ENCODE assay signal across 12 cellular contexts in the genomic region with DNA sequence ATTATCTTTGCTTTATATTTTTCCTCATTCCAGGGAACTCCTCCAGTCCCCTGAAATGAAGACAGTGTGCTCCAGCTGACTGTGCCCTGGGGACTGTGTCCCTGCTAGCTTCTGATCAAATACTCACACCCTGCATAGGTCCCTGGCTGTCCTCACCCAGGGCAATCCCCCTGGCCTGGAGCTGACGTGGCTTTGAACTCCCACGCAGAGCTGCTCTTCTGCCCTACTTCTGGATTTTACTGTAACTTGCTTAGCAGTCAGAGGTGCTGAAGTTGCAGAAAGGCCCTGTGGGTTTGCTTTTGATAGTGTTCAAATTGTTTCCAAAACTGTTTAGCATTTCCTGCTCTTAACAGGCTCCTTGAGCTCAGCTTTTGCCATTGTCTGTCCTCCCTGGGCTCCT.
DNase-seq lines count a peak whose midpoint lies in the region; ATAC-seq, FAIRE-seq and TF ChIP-seq lines count a peak whose summit lies in the region.
"Had no signal": no experiment of that assay in that cellular context is flagged by ENCODE, and none has a peak within 500 bp of the region (broad histone marks: within the 10 kb centered on the region; RNA-seq: fewer than 3 reads in every experiment).

No MANE protein-coding gene starts in this region.

- CTCF ChIA-PET in HepG2 (lab: Yijun Ruan, JAX; ENCODE audit: low intra/inter-chr PET ratio, low total read pairs) = no interaction called here

- H3K4me3 ChIP-seq in right lobe of liver (no peak overlapping the region), HepG2 (replicated peaks in 1 of 3; ENCODE audit: insufficient read depth in 1 of 3, low read depth in 2 of 3, low read length in 3 of 3) (no peak overlapping the region)
- H3K4me3 ChIP-seq: colonic mucosa, lower lobe of right lung, uterus had no signal

- no peaks in the 10 kb centered on the region for H3K36me3 Mint-ChIP-seq in activated T-cell treated with anti-CD3 and anti-CD28 coated beads, Interleukin-2, amount 50 U/mL, for 4 hours (ENCODE audit: insufficient read depth)
- H3K36me3 Mint-ChIP-seq in nephron progenitor cell (ENCODE audit: low read depth) (no peaks in the 10 kb centered on the region), mesothelial cell of epicardium (peaks cover 6% of the 10 kb centered on the region)

- TF ChIP-seq POLR2A in right lobe of liver (IDR thresholded peaks at IDR 0.05) (no peak), HepG2 (IDR thresholded peaks at IDR 0.05; ENCODE audit: insufficient read depth in 1 of 2, low read depth in 2 of 2, low read length in 2 of 2) (no peak)

- FAIRE-seq in HepG2 (lab: Jason Lieb, UNC) = no peak

- no peak for TF ChIP-seq EP300 in HepG2 (IDR thresholded peaks at IDR 0.05; ENCODE audit: low read depth in 2 of 2, low read length in 2 of 2)
- TF ChIP-seq EP300 in HepG2 (CRISPR knock-in tag; IDR thresholded peaks at IDR 0.05; ENCODE audit: borderline replicate concordance) = no peak

- H3K36me3 ChIP-seq in right lobe of liver (no peaks in the 10 kb centered on the region), HepG2 (replicated peaks in 1 of 2; ENCODE audit: control insufficient read depth in 1 of 2, insufficient read depth in 2 of 2, low read length in 2 of 2) (no peaks in the 10 kb centered on the region)
- H3K36me3 ChIP-seq: colonic mucosa, lower lobe of right lung, uterus had no signal

- DNase-seq in right lobe of liver (no peak), HepG2 (ENCODE audit: low spot score) (no peak), nephron progenitor cell (peak; percentile 13), DMS53 (lab: John Stamatoyannopoulos, UW) (no peak), mesothelial cell of epicardium (ENCODE audit: low spot score in 2 of 2, unreplicated experiment in 2 of 2) (no peak), GF-D8 (lab: John Stamatoyannopoulos, UW) (no peak)
- DNase-seq in activated T-cell treated with anti-CD3 and anti-CD28 coated beads, Interleukin-2, amount 50 U/mL, for 4 hours = peak; percentile 49
- DNase-seq: colonic mucosa, H7, lower lobe of right lung, uterus had no signal

- intact Hi-C loops in right lobe of liver (cut with DNase I) = no loop called here
- intact Hi-C loops in HepG2 (cut with micrococcal nuclease; ENCODE audit: unreplicated experiment) = no loop called here

- H3K4me1 Mint-ChIP-seq in activated T-cell treated with anti-CD3 and anti-CD28 coated beads, Interleukin-2, amount 50 U/mL, for 4 hours (ENCODE audit: low read depth) = peaks cover 22% of the 10 kb centered on the region
- H3K4me1 Mint-ChIP-seq in nephron progenitor cell (peaks cover 29% of the 10 kb centered on the region), mesothelial cell of epicardium (peaks cover 11% of the 10 kb centered on the region)

- H3K9ac ChIP-seq in HepG2 (ENCODE audit: insufficient read depth, low read depth, low read length) = no peak overlapping the region

- no TSS peak for BruUV-seq in HepG2 (replicated peaks; lab: Mats Ljungman, UMichigan)

- H3K4me1 ChIP-seq in right lobe of liver (no peaks in the 10 kb centered on the region), HepG2 (ENCODE audit: insufficient read depth, low read length) (no peaks in the 10 kb centered on the region)
- H3K4me1 ChIP-seq: colonic mucosa, lower lobe of right lung, uterus had no signal

- no peak for TF ChIP-seq CTCF in right lobe of liver (IDR thresholded peaks at IDR 0.05)
- TF ChIP-seq CTCF in HepG2 (CRISPR knock-in tag; IDR thresholded peaks at IDR 0.05) = no peak
- TF ChIP-seq CTCF in nephron progenitor cell (IDR thresholded peaks at IDR 0.05) = no peak
- no peak for TF ChIP-seq CTCF in mesothelial cell of epicardium (IDR thresholded peaks at IDR 0.05; ENCODE audit: unreplicated experiment)

- H3K27ac Mint-ChIP-seq in nephron progenitor cell = peak overlapping the region; percentile 90
- no peak overlapping the region for H3K27ac Mint-ChIP-seq in mesothelial cell of epicardium

- no peak overlapping the region for H3K27ac ChIP-seq in right lobe of liver
- H3K27ac ChIP-seq in HepG2 (ENCODE audit: extremely low read length, insufficient read depth, low read length) = no peak overlapping the region
- H3K27ac ChIP-seq: colonic mucosa, lower lobe of right lung, uterus had no signal

- H3K9me3 ChIP-seq in right lobe of liver (no peaks in the 10 kb centered on the region), HepG2 (ENCODE audit: low read length) (no peaks in the 10 kb centered on the region)
- H3K9me3 ChIP-seq: colonic mucosa, lower lobe of right lung, uterus had no signal

- H3K79me2 ChIP-seq in HepG2 (ENCODE audit: insufficient read depth, low read length) = no peaks in the 10 kb centered on the region

- no peak overlapping the region for H2AFZ ChIP-seq in HepG2 (ENCODE audit: low read length)

- TF ChIP-seq RAD21 in HepG2 (CRISPR knock-in tag; IDR thresholded peaks at IDR 0.05) = no peak

- POLR2A ChIA-PET in HepG2 (lab: Yijun Ruan, JAX) = no interaction called here

- ATAC-seq in right lobe of liver (peak in 3 of 4 donors; percentile 12 to 38 (median 18)), HepG2 (no peak), HG02678 (IDR thresholded peaks at IDR 0.05; ENCODE audit: unreplicated experiment) (no peak)
- ATAC-seq in activated T-cell treated with anti-CD3 and anti-CD28 coated beads, Interleukin-2, amount 50 U/mL, for 4 hours = peak; percentile 98 to 99
- ATAC-seq: lower lobe of right lung had no signal

- H3K27me3 ChIP-seq in right lobe of liver (no peaks in the 10 kb centered on the region), HepG2 (ENCODE audit: control insufficient read depth in 1 of 2, insufficient read depth in 2 of 2, low read length in 2 of 2) (no peaks in the 10 kb centered on the region; a peak in 1 of 5 replicates)
- H3K27me3 ChIP-seq: colonic mucosa, uterus had no signal

- H3K4me3 Mint-ChIP-seq in activated T-cell treated with anti-CD3 and anti-CD28 coated beads, Interleukin-2, amount 50 U/mL, for 4 hours = no peak overlapping the region
- H3K4me3 Mint-ChIP-seq in nephron progenitor cell = no peak overlapping the region
- no peak overlapping the region for H3K4me3 Mint-ChIP-seq in mesothelial cell of epicardium

- H3K4me2 ChIP-seq in HepG2 (ENCODE audit: low read depth, low read length) = no peak overlapping the region

- no peaks in the 10 kb centered on the region for H3K9me3 Mint-ChIP-seq in activated T-cell treated with anti-CD3 and anti-CD28 coated beads, Interleukin-2, amount 50 U/mL, for 4 hours
- H3K9me3 Mint-ChIP-seq in nephron progenitor cell = no peaks in the 10 kb centered on the region
- peaks cover 10% of the 10 kb centered on the region for H3K9me3 Mint-ChIP-seq in mesothelial cell of epicardium

- H4K20me1 ChIP-seq in HepG2 (ENCODE audit: insufficient read depth, low read length) = no peaks in the 10 kb centered on the region

- H3K27me3 Mint-ChIP-seq in activated T-cell treated with anti-CD3 and anti-CD28 coated beads, Interleukin-2, amount 50 U/mL, for 4 hours (ENCODE audit: low read depth) = peaks cover 3% of the 10 kb centered on the region
- no peaks in the 10 kb centered on the region for H3K27me3 Mint-ChIP-seq in nephron progenitor cell (ENCODE audit: low read depth, poor library complexity)
- no peaks in the 10 kb centered on the region for H3K27me3 Mint-ChIP-seq in mesothelial cell of epicardium (ENCODE audit: low read depth)

- 80% methylated on average over 1 of the region's 2 CpGs for WGBS in right lobe of liver (ENCODE audit: insufficient coverage, low coverage, low lambda C conversion rate, missing lambda C conversion rate)
- WGBS in HepG2 (ENCODE audit: low lambda C conversion rate) = 46% methylated on average over 2 of the region's 2 CpGs

- in situ Hi-C loops in HepG2 (cut with HindIII; ENCODE audit: extremely low pct_ligation_motif_present, low pct_unique_long_range_greater_than_20kb) = no loop called here

TF ChIP-seq in HepG2, 621 proteins besides CTCF, POLR2A, EP300 and RAD21 (continues in another document):
- TF ChIP-seq, protein P1, sequence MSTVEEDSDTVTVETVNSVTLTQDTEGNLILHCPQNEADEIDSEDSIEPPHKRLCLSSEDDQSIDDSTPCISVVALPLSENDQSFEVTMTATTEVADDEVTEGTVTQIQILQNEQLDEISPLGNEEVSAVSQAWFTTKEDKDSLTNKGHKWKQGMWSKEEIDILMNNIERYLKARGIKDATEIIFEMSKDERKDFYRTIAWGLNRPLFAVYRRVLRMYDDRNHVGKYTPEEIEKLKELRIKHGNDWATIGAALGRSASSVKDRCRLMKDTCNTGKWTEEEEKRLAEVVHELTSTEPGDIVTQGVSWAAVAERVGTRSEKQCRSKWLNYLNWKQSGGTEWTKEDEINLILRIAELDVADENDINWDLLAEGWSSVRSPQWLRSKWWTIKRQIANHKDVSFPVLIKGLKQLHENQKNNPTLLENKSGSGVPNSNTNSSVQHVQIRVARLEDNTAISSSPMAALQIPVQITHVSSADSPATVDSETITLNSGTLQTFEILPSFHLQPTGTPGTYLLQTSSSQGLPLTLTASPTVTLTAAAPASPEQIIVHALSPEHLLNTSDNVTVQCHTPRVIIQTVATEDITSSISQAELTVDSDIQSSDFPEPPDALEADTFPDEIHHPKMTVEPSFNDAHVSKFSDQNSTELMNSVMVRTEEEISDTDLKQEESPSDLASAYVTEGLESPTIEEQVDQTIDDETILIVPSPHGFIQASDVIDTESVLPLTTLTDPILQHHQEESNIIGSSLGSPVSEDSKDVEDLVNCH (CRISPR knock-in tag; IDR thresholded peaks at IDR 0.05) = no peak
- no peak for TF ChIP-seq MED8 (CRISPR knock-in tag; IDR thresholded peaks at IDR 0.05; ENCODE audit: insufficient replicate concordance)

Comparison
In these comparisons a context has a peak if more than half of its experiments do, and no peak if none do; other contexts are left out.
1. ATAC-seq: peak in right lobe of liver (3 of 4) and activated T-cell treated with anti-CD3 and anti-CD28 coated beads, Interleukin-2, amount 50 U/mL, for 4 hours (2 of 2); none in HepG2 (single experiment) and HG02678 (single experiment).
2. DNase-seq: peak in activated T-cell treated with anti-CD3 and anti-CD28 coated beads, Interleukin-2, amount 50 U/mL, for 4 hours (single experiment) and nephron progenitor cell (single experiment); none in right lobe of liver (0 of 3), HepG2 (single experiment), DMS53 (single experiment), mesothelial cell of epicardium (0 of 2) and GF-D8 (single experiment).